1 cellular context compared by ENCODE assay signal in genomic region chr6:125829433-125829832, GRCh38.
TF ChIP-seq lines count a peak whose summit lies in the region.

No MANE protein-coding gene starts in this region.

TF ChIP-seq in HepG2, 621 proteins besides CTCF, POLR2A, EP300 and RAD21 (continued from another document):
- TF ChIP-seq, protein P1, sequence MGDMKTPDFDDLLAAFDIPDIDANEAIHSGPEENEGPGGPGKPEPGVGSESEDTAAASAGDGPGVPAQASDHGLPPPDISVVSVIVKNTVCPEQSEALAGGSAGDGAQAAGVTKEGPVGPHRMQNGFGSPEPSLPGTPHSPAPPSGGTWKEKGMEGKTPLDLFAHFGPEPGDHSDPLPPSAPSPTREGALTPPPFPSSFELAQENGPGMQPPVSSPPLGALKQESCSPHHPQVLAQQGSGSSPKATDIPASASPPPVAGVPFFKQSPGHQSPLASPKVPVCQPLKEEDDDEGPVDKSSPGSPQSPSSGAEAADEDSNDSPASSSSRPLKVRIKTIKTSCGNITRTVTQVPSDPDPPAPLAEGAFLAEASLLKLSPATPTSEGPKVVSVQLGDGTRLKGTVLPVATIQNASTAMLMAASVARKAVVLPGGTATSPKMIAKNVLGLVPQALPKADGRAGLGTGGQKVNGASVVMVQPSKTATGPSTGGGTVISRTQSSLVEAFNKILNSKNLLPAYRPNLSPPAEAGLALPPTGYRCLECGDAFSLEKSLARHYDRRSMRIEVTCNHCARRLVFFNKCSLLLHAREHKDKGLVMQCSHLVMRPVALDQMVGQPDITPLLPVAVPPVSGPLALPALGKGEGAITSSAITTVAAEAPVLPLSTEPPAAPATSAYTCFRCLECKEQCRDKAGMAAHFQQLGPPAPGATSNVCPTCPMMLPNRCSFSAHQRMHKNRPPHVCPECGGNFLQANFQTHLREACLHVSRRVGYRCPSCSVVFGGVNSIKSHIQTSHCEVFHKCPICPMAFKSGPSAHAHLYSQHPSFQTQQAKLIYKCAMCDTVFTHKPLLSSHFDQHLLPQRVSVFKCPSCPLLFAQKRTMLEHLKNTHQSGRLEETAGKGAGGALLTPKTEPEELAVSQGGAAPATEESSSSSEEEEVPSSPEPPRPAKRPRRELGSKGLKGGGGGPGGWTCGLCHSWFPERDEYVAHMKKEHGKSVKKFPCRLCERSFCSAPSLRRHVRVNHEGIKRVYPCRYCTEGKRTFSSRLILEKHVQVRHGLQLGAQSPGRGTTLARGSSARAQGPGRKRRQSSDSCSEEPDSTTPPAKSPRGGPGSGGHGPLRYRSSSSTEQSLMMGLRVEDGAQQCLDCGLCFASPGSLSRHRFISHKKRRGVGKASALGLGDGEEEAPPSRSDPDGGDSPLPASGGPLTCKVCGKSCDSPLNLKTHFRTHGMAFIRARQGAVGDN (CRISPR knock-in tag; IDR thresholded peaks at IDR 0.05) = no peak
- TF ChIP-seq ZNF251 (CRISPR knock-in tag; IDR thresholded peaks at IDR 0.05) (no peak), ZSCAN12 (CRISPR knock-in tag; IDR thresholded peaks at IDR 0.05) (no peak), ZFP41 (CRISPR knock-in tag; IDR thresholded peaks at IDR 0.05; ENCODE audit: borderline replicate concordance) (no peak), HNRNPH1 (optimal IDR thresholded peaks at IDR 0.05; ENCODE audit: low read depth, low read length) (no peak), ARNT (IDR thresholded peaks at IDR 0.05) (no peak), ASH2L (IDR thresholded peaks at IDR 0.05; ENCODE audit: insufficient read length, low read depth, low read length) (no peak), ZNF7 (CRISPR knock-in tag; IDR thresholded peaks at IDR 0.05) (no peak), PRDM4 (CRISPR knock-in tag; IDR thresholded peaks at IDR 0.05; ENCODE audit: borderline replicate concordance) (no peak), ZNF343 (CRISPR knock-in tag; IDR thresholded peaks at IDR 0.05) (no peak), YEATS4 (CRISPR knock-in tag; IDR thresholded peaks at IDR 0.05; ENCODE audit: borderline replicate concordance) (no peak), THAP8 (CRISPR knock-in tag; IDR thresholded peaks at IDR 0.05; ENCODE audit: borderline replicate concordance) (no peak), ZNF136 (CRISPR knock-in tag; IDR thresholded peaks at IDR 0.05; ENCODE audit: low read depth) (no peak), AGO2 (optimal IDR thresholded peaks at IDR 0.05; ENCODE audit: low read depth, low read length) (no peak)
- TF ChIP-seq, protein P2, sequence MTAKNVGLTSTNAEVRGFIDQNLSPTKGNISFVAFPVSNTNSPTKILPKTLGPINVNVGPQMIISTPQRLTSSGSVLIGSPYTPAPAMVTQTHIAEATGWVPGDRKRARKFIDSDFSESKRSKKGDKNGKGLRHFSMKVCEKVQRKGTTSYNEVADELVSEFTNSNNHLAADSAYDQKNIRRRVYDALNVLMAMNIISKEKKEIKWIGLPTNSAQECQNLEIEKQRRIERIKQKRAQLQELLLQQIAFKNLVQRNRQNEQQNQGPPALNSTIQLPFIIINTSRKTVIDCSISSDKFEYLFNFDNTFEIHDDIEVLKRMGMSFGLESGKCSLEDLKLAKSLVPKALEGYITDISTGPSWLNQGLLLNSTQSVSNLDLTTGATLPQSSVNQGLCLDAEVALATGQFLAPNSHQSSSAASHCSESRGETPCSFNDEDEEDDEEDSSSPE (CRISPR knock-in tag; IDR thresholded peaks at IDR 0.05) = no peak
- TF ChIP-seq, protein P3, sequence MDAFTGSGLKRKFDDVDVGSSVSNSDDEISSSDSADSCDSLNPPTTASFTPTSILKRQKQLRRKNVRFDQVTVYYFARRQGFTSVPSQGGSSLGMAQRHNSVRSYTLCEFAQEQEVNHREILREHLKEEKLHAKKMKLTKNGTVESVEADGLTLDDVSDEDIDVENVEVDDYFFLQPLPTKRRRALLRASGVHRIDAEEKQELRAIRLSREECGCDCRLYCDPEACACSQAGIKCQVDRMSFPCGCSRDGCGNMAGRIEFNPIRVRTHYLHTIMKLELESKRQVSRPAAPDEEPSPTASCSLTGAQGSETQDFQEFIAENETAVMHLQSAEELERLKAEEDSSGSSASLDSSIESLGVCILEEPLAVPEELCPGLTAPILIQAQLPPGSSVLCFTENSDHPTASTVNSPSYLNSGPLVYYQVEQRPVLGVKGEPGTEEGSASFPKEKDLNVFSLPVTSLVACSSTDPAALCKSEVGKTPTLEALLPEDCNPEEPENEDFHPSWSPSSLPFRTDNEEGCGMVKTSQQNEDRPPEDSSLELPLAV (CRISPR knock-in tag; conservative IDR thresholded peaks at IDR 0.05; ENCODE audit: low read depth) = no peak
- TF ChIP-seq, protein P4, sequence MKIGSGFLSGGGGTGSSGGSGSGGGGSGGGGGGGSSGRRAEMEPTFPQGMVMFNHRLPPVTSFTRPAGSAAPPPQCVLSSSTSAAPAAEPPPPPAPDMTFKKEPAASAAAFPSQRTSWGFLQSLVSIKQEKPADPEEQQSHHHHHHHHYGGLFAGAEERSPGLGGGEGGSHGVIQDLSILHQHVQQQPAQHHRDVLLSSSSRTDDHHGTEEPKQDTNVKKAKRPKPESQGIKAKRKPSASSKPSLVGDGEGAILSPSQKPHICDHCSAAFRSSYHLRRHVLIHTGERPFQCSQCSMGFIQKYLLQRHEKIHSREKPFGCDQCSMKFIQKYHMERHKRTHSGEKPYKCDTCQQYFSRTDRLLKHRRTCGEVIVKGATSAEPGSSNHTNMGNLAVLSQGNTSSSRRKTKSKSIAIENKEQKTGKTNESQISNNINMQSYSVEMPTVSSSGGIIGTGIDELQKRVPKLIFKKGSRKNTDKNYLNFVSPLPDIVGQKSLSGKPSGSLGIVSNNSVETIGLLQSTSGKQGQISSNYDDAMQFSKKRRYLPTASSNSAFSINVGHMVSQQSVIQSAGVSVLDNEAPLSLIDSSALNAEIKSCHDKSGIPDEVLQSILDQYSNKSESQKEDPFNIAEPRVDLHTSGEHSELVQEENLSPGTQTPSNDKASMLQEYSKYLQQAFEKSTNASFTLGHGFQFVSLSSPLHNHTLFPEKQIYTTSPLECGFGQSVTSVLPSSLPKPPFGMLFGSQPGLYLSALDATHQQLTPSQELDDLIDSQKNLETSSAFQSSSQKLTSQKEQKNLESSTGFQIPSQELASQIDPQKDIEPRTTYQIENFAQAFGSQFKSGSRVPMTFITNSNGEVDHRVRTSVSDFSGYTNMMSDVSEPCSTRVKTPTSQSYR (CRISPR knock-in tag; IDR thresholded peaks at IDR 0.05; ENCODE audit: borderline replicate concordance) = no peak
